30 cellular contexts compared by ENCODE assay signal in the genomic region with DNA sequence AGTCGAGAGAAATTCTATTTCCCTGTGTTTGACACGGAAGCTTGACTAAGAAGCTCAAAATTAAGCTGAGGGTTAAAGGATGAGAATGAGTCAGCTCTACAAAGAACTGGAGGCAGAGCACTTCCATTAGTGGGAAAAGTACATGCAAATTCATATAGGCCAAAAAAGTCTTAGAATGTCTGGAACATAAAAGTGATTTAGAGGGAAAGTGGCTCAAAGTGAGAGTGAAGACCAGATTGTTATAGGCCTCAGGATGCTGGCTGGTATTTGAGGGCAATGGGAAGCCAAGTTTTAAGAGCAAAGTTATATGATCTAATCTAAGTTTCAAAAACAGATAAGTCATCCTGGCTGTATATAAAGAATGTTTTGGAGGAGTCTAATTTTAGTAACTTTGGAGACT.
DNase-seq lines count a peak whose midpoint lies in the region; ATAC-seq and TF ChIP-seq lines count a peak whose summit lies in the region.
"Had no signal": no experiment of that assay in that cellular context is flagged by ENCODE, and none has a peak within 500 bp of the region (broad histone marks: within the 10 kb centered on the region; RNA-seq: fewer than 3 reads in every experiment).

No MANE protein-coding gene starts in this region.

- no peak overlapping the region for H2BK5ac ChIP-seq in trophoblast cell (ENCODE audit: low read depth, low read length, poor library complexity)

- H3K27me3 ChIP-seq in trophoblast cell (ENCODE audit: insufficient read depth, low read length) (no peaks in the 10 kb centered on the region), aorta (ENCODE audit: control insufficient read depth in 1 of 2, insufficient read depth in 2 of 2, low read length in 1 of 2) (no peaks in the 10 kb centered on the region)
- H3K27me3 ChIP-seq: dorsolateral prefrontal cortex, sigmoid colon, upper lobe of left lung had no signal

- H3K9me3 ChIP-seq in trophoblast cell (ENCODE audit: insufficient read depth, low read depth, low read length) (no peaks in the 10 kb centered on the region), aorta (ENCODE audit: control insufficient read depth, low read length) (no peaks in the 10 kb centered on the region)
- H3K9me3 ChIP-seq: lower lobe of right lung, psoas muscle, sigmoid colon, upper lobe of left lung had no signal

- H3K36me3 ChIP-seq in trophoblast cell (ENCODE audit: control insufficient read depth in 1 of 2, insufficient read depth in 2 of 2, low read length in 2 of 2) (no peaks in the 10 kb centered on the region), aorta (ENCODE audit: control insufficient read depth in 1 of 2, insufficient read depth in 2 of 2, low read length in 1 of 2) (no peaks in the 10 kb centered on the region)
- H3K36me3 ChIP-seq: lower lobe of right lung, sigmoid colon, upper lobe of left lung had no signal

- no peaks in the 10 kb centered on the region for H3K79me1 ChIP-seq in trophoblast cell (ENCODE audit: low read length)

- no peak overlapping the region for H3K18ac ChIP-seq in trophoblast cell (ENCODE audit: low read length)

- no CpG with 5 or more reads among the region's 2 CpGs for WGBS in trophoblast cell (ENCODE audit: extremely low coverage, insufficient coverage, insufficient read length)
- WGBS in aorta, 2 donors = 76 to 81% methylated on average over 2 of the region's 2 CpGs

- H3K79me2 ChIP-seq in trophoblast cell (ENCODE audit: control insufficient read depth, insufficient read depth, low read length, poor library complexity) = no peaks in the 10 kb centered on the region

- no peak overlapping the region for H3K4me3 ChIP-seq in HFF-Myc (replicated peaks; ENCODE audit: low read depth, low read length)
- no peak overlapping the region for H3K4me3 ChIP-seq in foreskin fibroblast (ENCODE audit: low read depth in 1 of 2, low read length in 2 of 2)
- no peak overlapping the region for H3K4me3 ChIP-seq in trophoblast cell (ENCODE audit: low read depth, low read length)
- no peak overlapping the region for H3K4me3 ChIP-seq in aorta (ENCODE audit: low read length in 2 of 2)
- H3K4me3 ChIP-seq: dorsolateral prefrontal cortex, lower lobe of right lung, psoas muscle, sigmoid colon, upper lobe of left lung had no signal

- no peak overlapping the region for H2BK12ac ChIP-seq in trophoblast cell (ENCODE audit: low read length)

- no peak overlapping the region for H2AFZ ChIP-seq in trophoblast cell (ENCODE audit: insufficient read depth, low read length, poor library complexity)

- H4K8ac ChIP-seq in trophoblast cell (ENCODE audit: low read depth, low read length) = no peak overlapping the region

- no peak for TF ChIP-seq CTCF in HFF-Myc (IDR thresholded peaks at IDR 0.05; ENCODE audit: low read depth, low read length, missing control alignments)
- TF ChIP-seq CTCF in foreskin fibroblast (IDR thresholded peaks at IDR 0.05; ENCODE audit: low read depth, low read length) = no peak

- H3K27ac ChIP-seq in trophoblast cell (ENCODE audit: low read depth, low read length) = no peak overlapping the region
- H3K27ac ChIP-seq in aorta (ENCODE audit: low read depth in 1 of 2, low read length in 2 of 2) = no peak overlapping the region
- H3K27ac ChIP-seq: dorsolateral prefrontal cortex, lower lobe of right lung, psoas muscle, sigmoid colon, upper lobe of left lung had no signal

- no peak overlapping the region for H2BK120ac ChIP-seq in trophoblast cell (ENCODE audit: insufficient read depth, low read length, poor library complexity)

- no peak overlapping the region for H3K4me2 ChIP-seq in trophoblast cell (ENCODE audit: low read length)

- H3K14ac ChIP-seq in trophoblast cell (ENCODE audit: low read length) = no peak overlapping the region

- H3K23ac ChIP-seq in trophoblast cell (ENCODE audit: low read length) = no peak overlapping the region

- H3K4ac ChIP-seq in trophoblast cell (ENCODE audit: low read depth, low read length) = no peak overlapping the region

- ATAC-seq in aorta (ENCODE audit: low FRiP score) = no peak
- ATAC-seq in sciatic nerve = no peak
- ATAC-seq: lower lobe of right lung; naive thymus-derived CD4-positive, alpha-beta T cell; psoas muscle; Right ventricle myocardium inferior had no signal

- H3K4me1 ChIP-seq in trophoblast cell (ENCODE audit: control insufficient read depth in 1 of 2, insufficient read depth in 2 of 2, low read length in 2 of 2) (no peaks in the 10 kb centered on the region), aorta (ENCODE audit: control insufficient read depth in 1 of 2, insufficient read depth in 2 of 2, low read length in 2 of 2) (no peaks in the 10 kb centered on the region)
- H3K4me1 ChIP-seq: lower lobe of right lung, psoas muscle, sigmoid colon, upper lobe of left lung had no signal

- no peak overlapping the region for H4K12ac ChIP-seq in trophoblast cell (ENCODE audit: low read depth, low read length)

- no peak overlapping the region for H3K9ac ChIP-seq in trophoblast cell (ENCODE audit: low read length)

- intact Hi-C loops in aorta (cut with DNase I) = no loop called here
- intact Hi-C loops in sciatic nerve (cut with DNase I) = no loop called here

- no peak overlapping the region for H4K91ac ChIP-seq in trophoblast cell (ENCODE audit: low read depth, low read length)

- H2AK5ac ChIP-seq in trophoblast cell (ENCODE audit: low read length) = no peak overlapping the region

- DNase-seq in HFF-Myc (ENCODE audit: extremely low read depth, low read depth) (peak; percentile 2), amniotic epithelial cell (ENCODE audit: low read depth) (peak; percentile 21), foreskin fibroblast (peak; percentile 39 to 40), MV-4-11 (lab: John Stamatoyannopoulos, UW) (no peak), trophoblast cell (no peak), aorta (no peak), sciatic nerve (ENCODE audit: low spot score) (no peak)
- DNase-seq: activated CD4-positive, alpha-beta T cell treated with anti-CD3 and anti-CD28 coated beads, Interleukin-2, amount 50 U/mL, for 48 hours; activated CD4-positive, CD25-positive, alpha-beta regulatory T cell treated with anti-CD3 and anti-CD28 coated beads, Interleukin-2, amount 50 U/mL, for 72 hours; activated CD8-positive, alpha-beta memory T cell treated with anti-CD3 and anti-CD28 coated beads, Interleukin-2, amount 50 U/mL, for 4 hours; activated naive CD4-positive, alpha-beta T cell; Calu3; CD4-positive, CD25-positive, alpha-beta regulatory T cell; DND-41; dorsolateral prefrontal cortex; GOT3; head of caudate nucleus; KBM-7; lower lobe of right lung; naive thymus-derived CD4-positive, alpha-beta T cell; NCI-H2029 treated with DMSO at 0.1 percent for 48 hours; NCI-H524; nucleus accumbens; psoas muscle; sigmoid colon; stimulated activated CD4-positive, alpha-beta T cell treated with anti-CD3 and anti-CD28 coated beads, Interleukin-15, amount 100 ng/mL, for 24 hours; stimulated activated CD4-positive, alpha-beta T cell treated with anti-CD3 and anti-CD28 coated beads, Interleukin-4, amount 100 ng/mL, for 4 hours; T-helper 2 cell; upper lobe of left lung had no signal

Comparison
In these comparisons a context has a peak if more than half of its experiments do, and no peak if none do; other contexts are left out.
1. DNase-seq: peak in HFF-Myc (single experiment), amniotic epithelial cell (single experiment) and foreskin fibroblast (2 of 2); none in MV-4-11 (single experiment), trophoblast cell (0 of 2), aorta (0 of 2) and sciatic nerve (single experiment).